Comparison of ENCODE assay signal across 1 cellular context in genomic region chr11:113618360-113618759, GRCh38.
TF ChIP-seq lines count a peak whose summit lies in the region.

No MANE protein-coding gene starts in this region.

TF ChIP-seq in HepG2, 621 proteins besides CTCF, POLR2A, EP300 and RAD21 (continued from another document):
- TF ChIP-seq ZNF777 (CRISPR knock-in tag; IDR thresholded peaks at IDR 0.05) = no peak
- TF ChIP-seq PHB2 (IDR thresholded peaks at IDR 0.05; ENCODE audit: partially characterized antibody) = no peak
- no peak for TF ChIP-seq ZNF770 (CRISPR knock-in tag; IDR thresholded peaks at IDR 0.05)
- TF ChIP-seq CCDC6 (CRISPR knock-in tag; IDR thresholded peaks at IDR 0.05) = no peak
- TF ChIP-seq ZNF710 (CRISPR knock-in tag; IDR thresholded peaks at IDR 0.05; ENCODE audit: borderline replicate concordance) = no peak
- no peak for TF ChIP-seq REPIN1 (CRISPR knock-in tag; IDR thresholded peaks at IDR 0.05; ENCODE audit: borderline replicate concordance, low read depth)
- no peak for TF ChIP-seq E2F2 (CRISPR knock-in tag; IDR thresholded peaks at IDR 0.05; ENCODE audit: borderline replicate concordance)
- no peak for TF ChIP-seq ISX (CRISPR knock-in tag; conservative IDR thresholded peaks at IDR 0.05)
- no peak for TF ChIP-seq JUNB (CRISPR knock-in tag; IDR thresholded peaks at IDR 0.05; ENCODE audit: borderline replicate concordance)
- TF ChIP-seq NAIF1 (CRISPR knock-in tag; IDR thresholded peaks at IDR 0.05; ENCODE audit: borderline replicate concordance) = no peak
- no peak for TF ChIP-seq ZNF558 (CRISPR knock-in tag; IDR thresholded peaks at IDR 0.05; ENCODE audit: borderline replicate concordance)
- no peak for TF ChIP-seq PATZ1 (CRISPR knock-in tag; IDR thresholded peaks at IDR 0.05)
